Comparison of ENCODE assay signal across 1 cellular context in the genomic region with DNA sequence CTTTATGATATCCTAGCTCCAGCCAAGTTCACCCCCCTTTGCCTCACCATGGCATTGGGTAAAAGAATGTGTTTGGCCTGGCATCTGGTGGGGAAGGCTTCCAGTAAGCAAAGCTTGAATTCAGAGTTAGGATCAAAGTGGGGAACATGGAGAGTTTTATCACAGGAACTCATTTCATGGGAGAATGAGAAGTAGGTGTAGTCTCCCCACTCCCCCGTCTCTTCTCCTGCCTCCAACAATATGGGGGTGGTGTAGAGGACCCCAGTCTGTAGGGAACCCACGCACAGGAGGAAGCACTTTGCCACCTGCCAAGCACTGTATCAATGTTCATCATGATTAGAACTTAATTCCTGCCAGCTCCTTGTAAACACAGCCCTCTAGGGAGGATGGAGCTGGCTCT.
TF ChIP-seq lines count a peak whose summit lies in the region.

No MANE protein-coding gene starts in this region.

TF ChIP-seq in HEK293, 187 proteins besides CTCF, POLR2A, EP300 and RAD21 (continued from another document):
- TF ChIP-seq, protein P1, sequence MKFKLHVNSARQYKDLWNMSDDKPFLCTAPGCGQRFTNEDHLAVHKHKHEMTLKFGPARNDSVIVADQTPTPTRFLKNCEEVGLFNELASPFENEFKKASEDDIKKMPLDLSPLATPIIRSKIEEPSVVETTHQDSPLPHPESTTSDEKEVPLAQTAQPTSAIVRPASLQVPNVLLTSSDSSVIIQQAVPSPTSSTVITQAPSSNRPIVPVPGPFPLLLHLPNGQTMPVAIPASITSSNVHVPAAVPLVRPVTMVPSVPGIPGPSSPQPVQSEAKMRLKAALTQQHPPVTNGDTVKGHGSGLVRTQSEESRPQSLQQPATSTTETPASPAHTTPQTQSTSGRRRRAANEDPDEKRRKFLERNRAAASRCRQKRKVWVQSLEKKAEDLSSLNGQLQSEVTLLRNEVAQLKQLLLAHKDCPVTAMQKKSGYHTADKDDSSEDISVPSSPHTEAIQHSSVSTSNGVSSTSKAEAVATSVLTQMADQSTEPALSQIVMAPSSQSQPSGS (tag by site-specific recombination; IDR thresholded peaks at IDR 0.05; ENCODE audit: low read depth), result no peak
- TF ChIP-seq ZBTB48 (tag by site-specific recombination; IDR thresholded peaks at IDR 0.05), result no peak
